ENCODE assay signal across 1 cellular context in the genomic region with DNA sequence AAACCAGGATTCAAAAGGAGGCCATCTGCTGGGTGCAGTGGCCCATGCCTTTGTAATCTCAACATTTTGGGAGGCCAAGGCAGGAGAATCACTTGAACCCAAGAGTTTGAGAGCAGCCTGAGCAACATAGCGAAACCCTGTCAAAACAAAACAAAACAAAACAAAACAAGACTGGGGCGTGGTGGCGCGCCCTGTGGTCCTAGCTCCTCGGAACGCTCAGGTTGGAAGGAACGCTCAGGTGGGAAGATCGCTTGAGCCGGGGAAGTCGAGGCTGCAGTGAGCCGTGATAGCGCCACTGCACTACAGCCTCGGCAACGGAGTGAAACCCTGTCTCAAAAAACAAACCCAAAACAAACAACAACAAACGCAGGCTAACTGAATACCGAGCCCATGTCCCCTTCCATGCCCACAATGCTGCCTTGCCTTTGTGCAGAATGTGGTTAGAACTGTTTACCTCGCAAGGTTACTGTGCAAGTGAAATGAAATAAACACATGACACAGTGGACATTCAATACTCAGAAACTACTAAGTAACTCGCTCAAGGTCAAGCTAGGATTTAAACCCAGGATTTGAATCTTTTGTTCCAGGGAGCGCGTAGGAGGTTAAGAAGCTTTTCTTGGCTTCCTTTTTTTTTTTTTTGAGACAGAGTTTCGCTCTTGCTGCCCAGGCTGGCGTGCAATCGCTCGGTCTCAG.
TF ChIP-seq lines count a peak whose summit lies in the region.

No MANE protein-coding gene starts in this region.

TF ChIP-seq in HepG2, 621 proteins besides CTCF, POLR2A, EP300 and RAD21 (continued from another document):
- TF ChIP-seq, protein P1, sequence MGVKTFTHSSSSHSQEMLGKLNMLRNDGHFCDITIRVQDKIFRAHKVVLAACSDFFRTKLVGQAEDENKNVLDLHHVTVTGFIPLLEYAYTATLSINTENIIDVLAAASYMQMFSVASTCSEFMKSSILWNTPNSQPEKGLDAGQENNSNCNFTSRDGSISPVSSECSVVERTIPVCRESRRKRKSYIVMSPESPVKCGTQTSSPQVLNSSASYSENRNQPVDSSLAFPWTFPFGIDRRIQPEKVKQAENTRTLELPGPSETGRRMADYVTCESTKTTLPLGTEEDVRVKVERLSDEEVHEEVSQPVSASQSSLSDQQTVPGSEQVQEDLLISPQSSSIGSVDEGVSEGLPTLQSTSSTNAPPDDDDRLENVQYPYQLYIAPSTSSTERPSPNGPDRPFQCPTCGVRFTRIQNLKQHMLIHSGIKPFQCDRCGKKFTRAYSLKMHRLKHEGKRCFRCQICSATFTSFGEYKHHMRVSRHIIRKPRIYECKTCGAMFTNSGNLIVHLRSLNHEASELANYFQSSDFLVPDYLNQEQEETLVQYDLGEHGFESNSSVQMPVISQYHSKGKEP (CRISPR knock-in tag; IDR thresholded peaks at IDR 0.05): no peak
- TF ChIP-seq ATAD3A (CRISPR knock-in tag; IDR thresholded peaks at IDR 0.05) (no peak), ERF (CRISPR knock-in tag; IDR thresholded peaks at IDR 0.05) (0 out of 2 replicates have a peak, but pooled peaks have one; percentile 29), ZNF224 (CRISPR knock-in tag; IDR thresholded peaks at IDR 0.05) (0 out of 2 replicates have a peak, but pooled peaks have one; percentile 5), RNF219 (CRISPR knock-in tag; IDR thresholded peaks at IDR 0.05) (no peak), ZNF3 (CRISPR knock-in tag; IDR thresholded peaks at IDR 0.05) (no peak), FOXP1 (IDR thresholded peaks at IDR 0.05) (no peak), FOXP1 (CRISPR knock-in tag; IDR thresholded peaks at IDR 0.05) (peak; percentile 4; the same call in 1 of the 2 replicates)
